18 cellular contexts compared by ENCODE assay signal in the genomic region with DNA sequence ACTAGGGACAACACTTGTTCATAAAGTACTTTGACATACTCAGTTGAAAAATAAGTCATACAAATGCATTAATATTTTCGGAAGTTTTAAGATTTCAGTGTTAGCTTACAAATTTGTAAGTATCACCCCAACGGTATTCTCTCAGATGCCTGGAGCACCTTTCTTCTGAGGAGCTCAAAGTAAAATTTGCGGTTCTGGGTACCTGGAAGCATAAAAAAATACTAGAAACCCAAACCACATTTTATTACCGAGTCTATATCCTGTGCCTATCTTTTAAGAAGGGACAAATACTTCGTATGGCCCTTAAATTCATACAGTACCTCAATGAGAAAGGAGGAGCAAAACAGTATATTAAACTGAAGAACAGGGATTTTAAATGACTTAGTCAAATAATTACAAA. TPM values are rescaled to one million over a fixed set of nuclear protein-coding genes. Genes with fewer than 3 reads are reported as not detected.
DNase-seq lines count a peak whose midpoint lies in the region; ATAC-seq, FAIRE-seq and TF ChIP-seq lines count a peak whose summit lies in the region.
"Had no signal": no experiment of that assay in that cellular context is flagged by ENCODE, and none has a peak within 500 bp of the region (broad histone marks: within the 10 kb centered on the region; RNA-seq: fewer than 3 reads in every experiment).

No MANE protein-coding gene starts in this region.

- no peak overlapping the region for H2AK5ac ChIP-seq in mesendoderm (ENCODE audit: low read length)

- intact Hi-C loops in tibial artery (cut with DNase I; ENCODE audit: low total_unique reads) = no loop called here

- H2BK15ac ChIP-seq in mesendoderm (replicated peaks; ENCODE audit: low read depth) = no peak overlapping the region

- peak; percentile 85 for ATAC-seq in activated naive CD8-positive, alpha-beta T cell treated with anti-CD3 and anti-CD28 coated beads, Interleukin-2, amount 10 ng/mL, durations not matched to agents 7 days and 5 days (ENCODE audit: low read depth)

- WGBS in mesendoderm (ENCODE audit: extremely low coverage, insufficient coverage, low lambda C conversion rate) = no CpG with 5 or more reads among the region's 5 CpGs

- H3K4me1 Mint-ChIP-seq in T-helper 2 cell treated with Interferon-gamma antibody and Interleukin-4, amounts not matched to agents 5 μg/mL and 100 μg/mL, for 36 hours (ENCODE audit: low read depth) = peaks cover 46% of the 10 kb centered on the region
- H3K4me1 Mint-ChIP-seq in activated naive CD8-positive, alpha-beta T cell treated with anti-CD3 and anti-CD28 coated beads, Interleukin-2, amount 10 ng/mL, durations not matched to agents 7 days and 5 days = peaks cover 54% of the 10 kb centered on the region
- peaks cover 14% of the 10 kb centered on the region for H3K4me1 Mint-ChIP-seq in neural progenitor cell

- H3K27me3 Mint-ChIP-seq in T-helper 2 cell treated with Interferon-gamma antibody and Interleukin-4, amounts not matched to agents 5 μg/mL and 100 μg/mL, for 36 hours (ENCODE audit: low read depth) = no peaks in the 10 kb centered on the region
- H3K27me3 Mint-ChIP-seq in activated naive CD8-positive, alpha-beta T cell treated with anti-CD3 and anti-CD28 coated beads, Interleukin-2, amount 10 ng/mL, durations not matched to agents 7 days and 5 days = no peaks in the 10 kb centered on the region
- no peaks in the 10 kb centered on the region for H3K27me3 Mint-ChIP-seq in neural progenitor cell (ENCODE audit: insufficient read depth, low read depth)
- H3K27me3 Mint-ChIP-seq: activated naive CD4-positive, alpha-beta T cell treated with anti-CD3 and anti-CD28 coated beads, Interleukin-2, amount 10 ng/mL, durations not matched to agents 7 days and 5 days had no signal

- H3K9ac ChIP-seq in neural progenitor cell = peak overlapping the region; percentile 27
- H3K9ac ChIP-seq in mesendoderm (ENCODE audit: low read length) = no peak overlapping the region

- peaks cover 49% of the 10 kb centered on the region for H3K36me3 Mint-ChIP-seq in T-helper 2 cell treated with Interferon-gamma antibody and Interleukin-4, amounts not matched to agents 5 μg/mL and 100 μg/mL, for 36 hours (ENCODE audit: low read depth)
- H3K36me3 Mint-ChIP-seq in activated naive CD8-positive, alpha-beta T cell treated with anti-CD3 and anti-CD28 coated beads, Interleukin-2, amount 10 ng/mL, durations not matched to agents 7 days and 5 days = peaks cover 39% of the 10 kb centered on the region
- H3K36me3 Mint-ChIP-seq in neural progenitor cell = peaks cover 44% of the 10 kb centered on the region

- H3K9me3 Mint-ChIP-seq in T-helper 2 cell treated with Interferon-gamma antibody and Interleukin-4, amounts not matched to agents 5 μg/mL and 100 μg/mL, for 36 hours = no peaks in the 10 kb centered on the region
- peaks cover 2% of the 10 kb centered on the region for H3K9me3 Mint-ChIP-seq in activated naive CD8-positive, alpha-beta T cell treated with anti-CD3 and anti-CD28 coated beads, Interleukin-2, amount 10 ng/mL, durations not matched to agents 7 days and 5 days
- peaks cover 9% of the 10 kb centered on the region for H3K9me3 Mint-ChIP-seq in neural progenitor cell
- H3K9me3 Mint-ChIP-seq: activated naive CD4-positive, alpha-beta T cell treated with anti-CD3 and anti-CD28 coated beads, Interleukin-2, amount 10 ng/mL, durations not matched to agents 7 days and 5 days had no signal

- no peak overlapping the region for H3K18ac ChIP-seq in mesendoderm (ENCODE audit: low read length)

- H2AFZ ChIP-seq in neural progenitor cell (replicated peaks) = no peak overlapping the region

- no peak overlapping the region for H4K8ac ChIP-seq in mesendoderm (ENCODE audit: low read depth, low read length)

- POLR2A ChIA-PET in activated naive CD8-positive, alpha-beta T cell treated with anti-CD3 and anti-CD28 coated beads, Interleukin-2, amount 10 ng/mL, durations not matched to agents 7 days and 5 days (lab: Charles Lee) = interaction anchor here (0.7 to 4.0 kb wide), 4 partner anchors 10 to 529 kb away, joined by 3 to 45 read pairs (median 3); a partner anchor contains a TSS

- no peaks in the 10 kb centered on the region for H3K27me3 ChIP-seq in neural progenitor cell
- no peaks in the 10 kb centered on the region for H3K27me3 ChIP-seq in mesendoderm (ENCODE audit: insufficient read depth, low read length, poor library complexity)
- H3K27me3 ChIP-seq in tibial artery = no peaks in the 10 kb centered on the region
- H3K27me3 ChIP-seq: transverse colon had no signal

- H3F3A ChIP-seq in neural progenitor cell (ENCODE audit: low read depth) = peaks cover 44% of the 10 kb centered on the region

- H3K36me3 ChIP-seq in neural progenitor cell (peaks cover 4% of the 10 kb centered on the region), mesendoderm (ENCODE audit: control insufficient read depth, insufficient read depth, low read length) (no peaks in the 10 kb centered on the region), tibial artery (peaks cover 2 to 20% (median 11%) of the 10 kb centered on the region in 3 donors)

- FAIRE-seq in GM18507 (lab: Jason Lieb, UNC) = peak; percentile 64

- H4K20me1 ChIP-seq in neural progenitor cell (ENCODE audit: low read depth) = peaks cover 79% of the 10 kb centered on the region

- H2BK5ac ChIP-seq in mesendoderm (ENCODE audit: low read length) = no peak overlapping the region

- H4K5ac ChIP-seq in mesendoderm (ENCODE audit: low read length) = no peak overlapping the region

- H3K9me3 ChIP-seq in neural progenitor cell (ENCODE audit: low read depth) (no peaks in the 10 kb centered on the region), tibial artery (no peaks in the 10 kb centered on the region)
- H3K9me3 ChIP-seq: mucosa of descending colon, transverse colon had no signal

- H2BK120ac ChIP-seq in mesendoderm (ENCODE audit: low read depth, low read length) = no peak overlapping the region

- no peak overlapping the region for H3K4ac ChIP-seq in mesendoderm (ENCODE audit: low read depth, low read length)

- H3K4me2 ChIP-seq in neural progenitor cell (no peak overlapping the region), mesendoderm (ENCODE audit: low read length) (no peak overlapping the region)

- H3K27ac Mint-ChIP-seq in T-helper 2 cell treated with Interferon-gamma antibody and Interleukin-4, amounts not matched to agents 5 μg/mL and 100 μg/mL, for 36 hours = peak overlapping the region; percentile 32
- H3K27ac Mint-ChIP-seq in activated naive CD8-positive, alpha-beta T cell treated with anti-CD3 and anti-CD28 coated beads, Interleukin-2, amount 10 ng/mL, durations not matched to agents 7 days and 5 days = peak overlapping the region; percentile 32
- H3K27ac Mint-ChIP-seq in neural progenitor cell = no peak overlapping the region

- peak overlapping the region; percentile 48 for H3K4me3 Mint-ChIP-seq in T-helper 2 cell treated with Interferon-gamma antibody and Interleukin-4, amounts not matched to agents 5 μg/mL and 100 μg/mL, for 36 hours
- peak overlapping the region; percentile 76 for H3K4me3 Mint-ChIP-seq in activated naive CD8-positive, alpha-beta T cell treated with anti-CD3 and anti-CD28 coated beads, Interleukin-2, amount 10 ng/mL, durations not matched to agents 7 days and 5 days
- no peak overlapping the region for H3K4me3 Mint-ChIP-seq in neural progenitor cell
- H3K4me3 Mint-ChIP-seq: activated naive CD4-positive, alpha-beta T cell treated with anti-CD3 and anti-CD28 coated beads, Interleukin-2, amount 10 ng/mL, durations not matched to agents 7 days and 5 days had no signal

- no peak overlapping the region for H3K23ac ChIP-seq in mesendoderm (ENCODE audit: low read length)

- peaks cover 15% of the 10 kb centered on the region for H3K4me1 ChIP-seq in neural progenitor cell
- H3K4me1 ChIP-seq in mesendoderm (ENCODE audit: control insufficient read depth, low read depth, low read length) = no peaks in the 10 kb centered on the region
- H3K4me1 ChIP-seq in tibial artery = peaks cover 0 to 57% (median 33%) of the 10 kb centered on the region in 4 donors

- peaks cover 13% of the 10 kb centered on the region for H3K79me1 ChIP-seq in mesendoderm (ENCODE audit: low read length)

- TF ChIP-seq CTCF in neural progenitor cell (IDR thresholded peaks at IDR 0.05) = no peak
- TF ChIP-seq CTCF in tibial artery (IDR thresholded peaks at IDR 0.05) = no peak

- no peak for DNase-seq in T-helper 2 cell treated with Interferon-gamma antibody and Interleukin-4, amounts not matched to agents 5 μg/mL and 100 μg/mL, for 36 hours (ENCODE audit: low spot score)
- DNase-seq in T-helper 2 cell (no peak), GM18507 (ENCODE audit: extremely low spot score, insufficient read length, low read depth) (no peak), neural progenitor cell (ENCODE audit: low spot score) (no peak), COLO829 (ENCODE audit: low spot score) (no peak), mesendoderm (no peak), tibial artery (no peak)
- no peak for DNase-seq in activated naive CD8-positive, alpha-beta T cell treated with anti-CD3 and anti-CD28 coated beads, Interleukin-2, amount 10 ng/mL, durations not matched to agents 7 days and 5 days
- DNase-seq: 8988T; activated CD4-positive, alpha-beta T cell treated with anti-CD3 and anti-CD28 coated beads, Interleukin-2, amount 50 U/mL, for 4 hours; activated naive CD4-positive, alpha-beta T cell treated with anti-CD3 and anti-CD28 coated beads, Interleukin-2, amount 10 ng/mL, durations not matched to agents 7 days and 5 days; Calu3; kidney; mucosa of descending colon; MV-4-11; RPMI8226; transverse colon had no signal

- no peak overlapping the region for H3K27ac ChIP-seq in neural progenitor cell
- no peak overlapping the region for H3K27ac ChIP-seq in mesendoderm (ENCODE audit: low read depth, low read length)
- H3K27ac ChIP-seq in tibial artery = no peak overlapping the region
- H3K27ac ChIP-seq: transverse colon had no signal

- peaks cover 98% of the 10 kb centered on the region for H3K79me2 ChIP-seq in neural progenitor cell (ENCODE audit: low read depth)
- peaks cover 59% of the 10 kb centered on the region for H3K79me2 ChIP-seq in mesendoderm (ENCODE audit: control insufficient read depth, insufficient read depth, low read length)

- H3K4me3 ChIP-seq in neural progenitor cell (no peak overlapping the region), mesendoderm (ENCODE audit: low read length) (no peak overlapping the region), tibial artery (no peak overlapping the region)
- H3K4me3 ChIP-seq: mucosa of descending colon, transverse colon had no signal

- no peak overlapping the region for H3K56ac ChIP-seq in mesendoderm (ENCODE audit: low read length)

RNA-seq across cellular contexts. Expression of a gene that starts 10.2 kb away (rescaled TPM):
- 100 to 1,000 TPM; 119 to 129 TPM for total RNA-seq in activated naive CD8-positive, alpha-beta T cell treated with anti-CD3 and anti-CD28 coated beads, Interleukin-2, amount 10 ng/mL, durations not matched to agents 7 days and 5 days
- 73.2 and 82.2 TPM in 2 replicates for total RNA-seq in neural progenitor cell (ENCODE audit: low replicate concordance)
- 89.4 TPM for polyA plus RNA-seq in mesendoderm (2013, experiment 1 of 2)
- 88.1 TPM for polyA plus RNA-seq in mesendoderm (2013, experiment 2 of 2)

RNA-seq across cellular contexts. Expression of a gene that starts 47.8 kb away (rescaled TPM):
- not detected for total RNA-seq in activated naive CD8-positive, alpha-beta T cell treated with anti-CD3 and anti-CD28 coated beads, Interleukin-2, amount 10 ng/mL, durations not matched to agents 7 days and 5 days
- 0.56 and 1.1 TPM in 2 replicates for total RNA-seq in neural progenitor cell (ENCODE audit: low replicate concordance)
- 2.1 TPM for polyA plus RNA-seq in mesendoderm (2013, experiment 1 of 2)
- polyA plus RNA-seq in mesendoderm (2013, experiment 2 of 2) = 2.5 TPM
- total RNA-seq: Calu3; T-helper 2 cell treated with Interferon-gamma antibody and Interleukin-4, amounts not matched to agents 100 ng/mL and 5 ng/mL, for 36 hours had no signal

RNA-seq across cellular contexts. Expression of a gene that starts 59.2 kb away (rescaled TPM):
- total RNA-seq in activated naive CD8-positive, alpha-beta T cell treated with anti-CD3 and anti-CD28 coated beads, Interleukin-2, amount 10 ng/mL, durations not matched to agents 7 days and 5 days = 10 to 100 TPM; 17.0 to 17.1 TPM
- total RNA-seq in neural progenitor cell (ENCODE audit: low replicate concordance) = 11.7 and 22.0 TPM in 2 replicates
- polyA plus RNA-seq in mesendoderm (2013, experiment 1 of 2) = 21.4 TPM
- 23.3 TPM for polyA plus RNA-seq in mesendoderm (2013, experiment 2 of 2)
